12 cellular contexts compared by ENCODE assay signal in genomic region chr9:91900057-91900816, GRCh38. TPM values are rescaled to one million over a fixed set of nuclear protein-coding genes. Genes with fewer than 3 reads are reported as not detected.
DNase-seq lines count a peak whose midpoint lies in the region; ATAC-seq and TF ChIP-seq lines count a peak whose summit lies in the region.
"Had no signal": no experiment of that assay in that cellular context is flagged by ENCODE, and none has a peak within 500 bp of the region (broad histone marks: within the 10 kb centered on the region; RNA-seq: fewer than 3 reads in every experiment).

No MANE protein-coding gene starts in this region.

- TF ChIP-seq CTCF in WTC11 (IDR thresholded peaks at IDR 0.05), result no peak
- TF ChIP-seq CTCF in left lung (IDR thresholded peaks at IDR 0.05), result no peak
- TF ChIP-seq CTCF in upper lobe of right lung (IDR thresholded peaks at IDR 0.05), result no peak

- H3K4me1 ChIP-seq in left lung, result peaks cover 6 to 20% of the 10 kb centered on the region in 2 donors
- H3K4me1 ChIP-seq in upper lobe of right lung, result peaks cover 27% of the 10 kb centered on the region
- no peaks in the 10 kb centered on the region for H3K4me1 ChIP-seq in SJCRH30
- H3K4me1 ChIP-seq: gastrocnemius medialis had no signal

- peaks cover 65% of the 10 kb centered on the region for H3K4me1 Mint-ChIP-seq in WTC11

- ATAC-seq in WTC11 (peak; percentile 33), left lung (peak; percentile 60), upper lobe of right lung (peak; percentile 21)
- ATAC-seq in stimulated activated naive CD8-positive, alpha-beta T cell treated with anti-CD3 and anti-CD28 coated beads, Interleukin-15, Interleukin-2, amounts not matched to agents 100 U/mL and 50 U/mL, for 24 hours, result no peak
- ATAC-seq: gastrocnemius medialis had no signal

- POLR2A ChIA-PET in WTC11 (lab: Charles Lee), result interaction anchor here (1.0 to 1.2 kb wide), 2 partner anchors 11 to 49 kb away, joined by 3 to 4 read pairs; partner anchors contain the start of gene ROR2

- H3K36me3 Mint-ChIP-seq in WTC11, result no peaks in the 10 kb centered on the region

- H3K9me3 Mint-ChIP-seq in WTC11, result no peaks in the 10 kb centered on the region

- no peak overlapping the region for H3K4me3 ChIP-seq in left lung
- H3K4me3 ChIP-seq in upper lobe of right lung, result no peak overlapping the region
- H3K4me3 ChIP-seq in SJCRH30, result no peak overlapping the region
- H3K4me3 ChIP-seq: gastrocnemius medialis, MG63 had no signal

- intact Hi-C loops in left lung (cut with DNase I), result no loop called here
- intact Hi-C loops in upper lobe of right lung (cut with DNase I), result no loop called here

- in situ Hi-C loops in G401 (cut with HindIII; ENCODE audit: low sequenced_read_pairs), result no loop called here

- no peak overlapping the region for H3K27ac Mint-ChIP-seq in WTC11

- peak overlapping the region in 1 of 2 donors; percentile 15 for H3K27ac ChIP-seq in left lung
- H3K27ac ChIP-seq in upper lobe of right lung, result no peak overlapping the region
- no peak overlapping the region for H3K27ac ChIP-seq in SJCRH30
- H3K27ac ChIP-seq: gastrocnemius medialis had no signal

- no peaks in the 10 kb centered on the region for H3K36me3 ChIP-seq in left lung
- H3K36me3 ChIP-seq in upper lobe of right lung, result no peaks in the 10 kb centered on the region
- no peaks in the 10 kb centered on the region for H3K36me3 ChIP-seq in SJCRH30
- H3K36me3 ChIP-seq: gastrocnemius medialis, MG63 had no signal

- DNase-seq in NCI-H187 treated with DMSO at 0.1 percent for 48 hours (lab: John Stamatoyannopoulos, UW), result peak; percentile 58
- no peak for DNase-seq in WTC11 (ENCODE audit: low spot score)
- peak in 1 of 2 donors; percentile 76 for DNase-seq in left lung
- DNase-seq in upper lobe of right lung, result no peak
- DNase-seq in G401 (ENCODE audit: low spot score), result no peak
- no peak for DNase-seq in stimulated activated naive CD8-positive, alpha-beta T cell treated with anti-CD3 and anti-CD28 coated beads, Interleukin-15, Interleukin-2, amounts not matched to agents 100 U/mL and 50 U/mL, for 24 hours
- DNase-seq in SJCRH30, result no peak
- DNase-seq: activated effector memory CD4-positive, alpha-beta T cell treated with Interleukin-2 at 50 U/mL for 16 hours; cerebellar nuclear complex; gastrocnemius medialis; mammary epithelial cell; MG63 had no signal

- H3K27me3 ChIP-seq in left lung (peaks cover 0 to 19% of the 10 kb centered on the region in 2 donors), upper lobe of right lung (no peaks in the 10 kb centered on the region), SJCRH30 (peaks cover 21% of the 10 kb centered on the region)
- H3K27me3 ChIP-seq: MG63 had no signal

- H3K9me3 ChIP-seq in left lung (no peaks in the 10 kb centered on the region), upper lobe of right lung (no peaks in the 10 kb centered on the region), SJCRH30 (replicated peaks) (no peaks in the 10 kb centered on the region)
- H3K9me3 ChIP-seq: gastrocnemius medialis, MG63 had no signal

- no peak overlapping the region for H3K4me3 Mint-ChIP-seq in WTC11

- no peaks in the 10 kb centered on the region for H3K27me3 Mint-ChIP-seq in WTC11 (ENCODE audit: low read depth)

- CTCF ChIA-PET in WTC11 (lab: Charles Lee), result interaction anchor here (1.1 to 2.7 kb wide), 3 partner anchors 48 to 54 kb away, joined by 3 to 12 read pairs (median 7); partner anchors contain the start of gene ROR2

TF ChIP-seq in WTC11, 78 proteins besides CTCF, POLR2A, EP300 and RAD21:
- TF ChIP-seq USF2 (CRISPR knock-in tag; IDR thresholded peaks at IDR 0.05) (no peak), PRDM15 (CRISPR knock-in tag; IDR thresholded peaks at IDR 0.05) (0 out of 2 replicates have a peak, but pooled peaks have one; percentile 19), E2F4 (CRISPR knock-in tag; IDR thresholded peaks at IDR 0.05; ENCODE audit: borderline replicate concordance, low read depth) (no peak)

RNA-seq across cellular contexts. Expression of gene ROR2, which starts 49.8 kb away (rescaled TPM):
- total RNA-seq in WTC11 (2021), result 15.2 to 19.8 TPM (median 15.9 TPM) in 3 replicates
- 10 to 100 TPM; 11.5 to 11.8 TPM for total RNA-seq in left lung
- total RNA-seq in upper lobe of right lung, result 5.5 TPM
- total RNA-seq in G401 (2014; rRNA removed; shearing (Covaris generic)), result 1.4 and 3.2 TPM in 2 replicates
- not detected in 2 replicates for total RNA-seq in SJCRH30 (2014; rRNA removed; shearing (Covaris generic))
